ENCODE assay signal across 8 cellular contexts in the genomic region with DNA sequence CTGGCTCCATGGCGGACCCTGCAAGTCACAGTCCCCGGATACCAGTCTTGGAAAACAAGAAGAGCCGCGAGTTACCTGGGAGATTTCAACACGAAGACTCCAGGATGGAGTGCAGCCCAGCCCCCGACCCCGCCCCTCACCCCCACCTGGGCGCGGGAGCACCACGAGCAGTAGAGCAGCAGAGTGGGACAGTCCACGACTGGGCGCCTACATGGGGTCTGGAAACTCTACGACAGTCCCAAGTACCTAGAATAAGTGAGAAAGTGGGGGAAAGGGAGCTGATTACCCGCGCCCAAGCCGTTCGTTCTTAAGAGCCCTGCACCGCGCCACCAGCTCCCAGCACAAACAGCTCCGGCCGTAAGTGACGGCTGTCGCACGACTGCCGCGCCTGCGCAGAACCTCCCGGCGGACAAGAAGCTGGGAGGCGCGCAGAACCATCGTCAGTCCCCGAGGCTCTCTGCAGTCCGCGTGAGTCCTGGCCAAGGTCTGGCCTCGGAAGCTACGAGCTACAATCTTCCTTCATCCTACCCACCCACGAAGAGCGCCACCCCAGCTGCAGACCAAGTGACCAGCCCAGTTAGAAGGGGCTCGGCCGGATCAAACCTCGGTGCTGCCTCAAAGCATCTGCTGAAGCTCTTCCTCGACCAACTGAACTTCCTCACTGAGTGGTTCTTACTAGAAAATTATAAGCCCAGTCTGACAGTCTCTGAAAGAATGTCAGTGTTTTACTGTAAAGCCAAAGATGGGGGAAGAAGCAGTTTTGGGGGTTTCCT. TPM values are rescaled to one million over a fixed set of nuclear protein-coding genes. Genes with fewer than 3 reads are reported as not detected.
A peak's percentile ranks its signal among the peaks of the same experiment; 100 is the strongest.
DNase-seq lines count a peak whose midpoint lies in the region; ATAC-seq and TF ChIP-seq lines count a peak whose summit lies in the region.

A gene (minus strand): TSS at position 359 of the 773 bp plus-strand sequence. CDS start 349 bp downstream, at position 10.

- no peaks in the 10 kb centered on the region for H3K9me3 ChIP-seq in AG04450 (ENCODE audit: control insufficient read depth, insufficient read depth, low read length)
- H3K9me3 ChIP-seq in iPS-18c (ENCODE audit: control insufficient read depth, insufficient read depth, low read length): no peaks in the 10 kb centered on the region
- no peaks in the 10 kb centered on the region for H3K9me3 ChIP-seq in skeletal muscle tissue (ENCODE audit: control insufficient read depth in 3 of 3, low read length in 3 of 3)

- DNase-seq in AG04450 (ENCODE audit: low read depth, low spot score) (peak; percentile 86), NCI-H2227 (lab: John Stamatoyannopoulos, UW; ENCODE audit: unreplicated experiment) (peak; percentile 95), T47D (ENCODE audit: low read depth in 1 of 2, low spot score in 1 of 2) (peak; percentile 51 to 89)

- H3K27ac ChIP-seq in AG04450 (ENCODE audit: low read depth, low read length) (peak within 1 kb of the TSS; percentile 88), VCaP (peak within 1 kb of the TSS; percentile 80), skeletal muscle tissue (ENCODE audit: low read depth, low read length) (peak within 1 kb of the TSS; percentile 51)

- peaks cover 3 to 9% (median 6%) of the 10 kb centered on the region in 3 donors for H3K4me1 ChIP-seq in skeletal muscle tissue (ENCODE audit: control insufficient read depth in 3 of 3, insufficient read depth in 3 of 3, low read length in 3 of 3)

- TF ChIP-seq CTCF in AG04450 (IDR thresholded peaks at IDR 0.05; ENCODE audit: low read depth, low read length): no peak
- TF ChIP-seq CTCF in VCaP (conservative IDR thresholded peaks at IDR 0.05): no peak

- peak; percentile 85 for ATAC-seq in GM18907 (IDR thresholded peaks at IDR 0.05; ENCODE audit: unreplicated experiment)
- ATAC-seq in HG03139 (IDR thresholded peaks at IDR 0.05; ENCODE audit: unreplicated experiment): peak; percentile 70

- in situ Hi-C loops in T47D (cut with HindIII; ENCODE audit: low pct_unique_long_range_greater_than_20kb, low sequenced_read_pairs): no loop called here

- POLR2A ChIA-PET in AG04450 (lab: Yijun Ruan, JAX): interaction anchor here (0.5 to 2.2 kb wide), 12 partner anchors 15 to 321 kb away, joined by 3 to 32 read pairs (median 4); a partner anchor contains a TSS

- H3K4me3 ChIP-seq in AG04450 (ENCODE audit: low read depth, low read length): peak within 1 kb of the TSS; percentile 89
- H3K4me3 ChIP-seq in iPS-18c (ENCODE audit: insufficient read depth, low read depth, low read length): peak within 1 kb of the TSS; percentile 83
- peak within 1 kb of the TSS; percentile 58 to 95 (median 79) for H3K4me3 ChIP-seq in skeletal muscle tissue (ENCODE audit: low read length in 3 of 3)

- H3K27me3 ChIP-seq in AG04450 (ENCODE audit: control insufficient read depth, insufficient read depth, low read length) (no peaks in the 10 kb centered on the region), skeletal muscle tissue (ENCODE audit: control insufficient read depth in 3 of 3, insufficient read depth in 3 of 3, low read length in 3 of 3) (no peaks in the 10 kb centered on the region)

- H3K36me3 ChIP-seq in skeletal muscle tissue (ENCODE audit: control insufficient read depth in 3 of 3, insufficient read depth in 3 of 3, low read length in 3 of 3): peaks cover 2 to 9% (median 4%) of the 10 kb centered on the region in 3 donors

- CTCF ChIA-PET in AG04450 (lab: Charles Lee): interaction anchor here (0.5 to 2.6 kb wide), 4 partner anchors 9 to 57 kb away, joined by 3 to 11 read pairs (median 4); a partner anchor contains a TSS

- H3K9ac ChIP-seq in skeletal muscle tissue (ENCODE audit: low read depth in 1 of 3, low read length in 3 of 3): peak within 1 kb of the TSS; percentile 36 to 94 (median 89)

RNA-seq across cellular contexts. Expression of the gene that starts here (rescaled TPM):
- polyA plus RNA-seq in AG04450 (2011; rRNA removed): 79.1 and 104 TPM in 2 replicates
- polyA minus RNA-seq in AG04450 (2011; rRNA and poly(A)+ RNA removed): 20.4 and 22.3 TPM in 2 replicates
- total RNA-seq in skeletal muscle tissue: 25.1 TPM

Comparison
In these comparisons a context has a peak if more than half of its experiments do, and no peak if none do; other contexts are left out.
1. Peak in every context shown above with its lines: DNase-seq, ATAC-seq, H3K4me3 ChIP-seq and H3K27ac ChIP-seq.